Comparison of ENCODE assay signal across 2 cellular contexts in the genomic region with DNA sequence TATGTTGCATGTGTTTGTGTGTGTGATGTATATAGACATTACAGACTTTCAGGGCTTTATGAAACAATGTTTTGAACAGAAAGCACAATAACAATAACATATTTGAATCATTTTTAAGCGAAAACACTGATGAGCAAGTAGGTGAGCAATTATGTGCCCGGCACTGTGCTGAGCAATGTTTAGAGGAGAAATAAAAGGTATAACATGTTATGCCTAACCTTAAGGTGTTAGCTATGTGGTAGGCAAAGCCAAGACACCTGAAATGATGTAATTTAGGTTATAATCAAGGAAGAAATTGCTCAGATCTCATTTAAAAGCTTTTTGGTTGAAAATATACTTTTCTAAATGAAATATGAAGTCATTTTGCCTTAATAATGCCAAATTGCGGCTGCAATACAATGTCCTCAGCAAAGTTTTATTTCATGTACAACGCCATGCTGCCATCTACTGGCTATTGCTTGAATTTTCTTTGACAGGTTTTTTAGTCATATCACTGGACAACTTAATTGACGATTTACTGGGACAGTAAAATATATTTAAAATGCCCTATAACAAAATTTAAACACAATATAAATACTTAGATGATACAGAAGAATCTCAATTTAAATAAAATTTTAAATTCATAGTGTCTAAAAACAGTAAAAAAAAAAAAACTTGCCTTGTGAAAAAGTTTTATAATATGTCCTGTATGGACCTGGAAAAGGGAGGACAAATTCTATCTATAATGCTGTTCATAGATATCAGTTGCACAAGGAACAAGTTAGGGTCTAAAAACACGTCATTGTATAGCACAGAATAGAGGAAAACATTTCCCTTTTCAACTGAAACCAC.
A peak's percentile ranks its signal among the peaks of the same experiment; 100 is the strongest.
TF ChIP-seq lines count a peak whose summit lies in the region.

No MANE protein-coding gene starts in this region.

TF ChIP-seq in GM12878, 131 proteins besides CTCF, POLR2A, EP300 and RAD21:
- TF ChIP-seq, protein P1, sequence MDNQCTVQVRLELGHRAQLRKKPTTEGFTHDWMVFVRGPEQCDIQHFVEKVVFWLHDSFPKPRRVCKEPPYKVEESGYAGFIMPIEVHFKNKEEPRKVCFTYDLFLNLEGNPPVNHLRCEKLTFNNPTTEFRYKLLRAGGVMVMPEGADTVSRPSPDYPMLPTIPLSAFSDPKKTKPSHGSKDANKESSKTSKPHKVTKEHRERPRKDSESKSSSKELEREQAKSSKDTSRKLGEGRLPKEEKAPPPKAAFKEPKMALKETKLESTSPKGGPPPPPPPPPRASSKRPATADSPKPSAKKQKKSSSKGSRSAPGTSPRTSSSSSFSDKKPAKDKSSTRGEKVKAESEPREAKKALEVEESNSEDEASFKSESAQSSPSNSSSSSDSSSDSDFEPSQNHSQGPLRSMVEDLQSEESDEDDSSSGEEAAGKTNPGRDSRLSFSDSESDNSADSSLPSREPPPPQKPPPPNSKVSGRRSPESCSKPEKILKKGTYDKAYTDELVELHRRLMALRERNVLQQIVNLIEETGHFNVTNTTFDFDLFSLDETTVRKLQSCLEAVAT (IDR thresholded peaks at IDR 0.05), result no peak
- TF ChIP-seq SMC3 (IDR thresholded peaks at IDR 0.05; ENCODE audit: borderline replicate concordance, low read length), result peak; percentile 62; the same call in 1 of the 2 replicates
- TF ChIP-seq YBX1 (IDR thresholded peaks at IDR 0.05), result no peak
- no peak for TF ChIP-seq FOS (IDR thresholded peaks at IDR 0.05; ENCODE audit: borderline replicate concordance, extremely low read depth, insufficient read length)
- no peak for TF ChIP-seq RAD51 (IDR thresholded peaks at IDR 0.05)
TF ChIP-seq in GM12878: peak in this region for 1.

TF ChIP-seq in WTC11, 78 proteins besides CTCF, POLR2A, EP300 and RAD21:
- TF ChIP-seq ATF1 (CRISPR knock-in tag; IDR thresholded peaks at IDR 0.05), result no peak
